18 cellular contexts compared by ENCODE assay signal in genomic region chr6:110315856-110316398, GRCh38. TPM values are rescaled to one million over a fixed set of nuclear protein-coding genes. Genes with fewer than 3 reads are reported as not detected.
DNase-seq lines count a peak whose midpoint lies in the region; ATAC-seq and TF ChIP-seq lines count a peak whose summit lies in the region.
"Had no signal": no experiment of that assay in that cellular context is flagged by ENCODE, and none has a peak within 500 bp of the region (broad histone marks: within the 10 kb centered on the region; RNA-seq: fewer than 3 reads in every experiment).

No MANE protein-coding gene starts in this region.

- H3K4me3 Mint-ChIP-seq in Caco-2 (ENCODE audit: unreplicated experiment) (no peak overlapping the region), MCF 10A (ENCODE audit: unreplicated experiment) (no peak overlapping the region)

- intact Hi-C loops in Caco-2 (cut with micrococcal nuclease; ENCODE audit: unreplicated experiment) = no loop called here
- intact Hi-C loops in mucosa of descending colon (cut with DNase I, micrococcal nuclease) = no loop called here
- intact Hi-C loops in MCF 10A (cut with micrococcal nuclease) = no loop called here
- intact Hi-C loops in breast epithelium (cut with DNase I; ENCODE audit: low total_unique reads) = no loop called here

- TF ChIP-seq POLR2A in breast epithelium (IDR thresholded peaks at IDR 0.05) = no peak

- DNase-seq in Caco-2 (peak; percentile 50 to 75), NCI-H146 treated with DMSO at 0.1 percent for 48 hours (lab: John Stamatoyannopoulos, UW; ENCODE audit: unreplicated experiment) (peak; percentile 72), amniotic epithelial cell (ENCODE audit: low read depth) (peak; percentile 49), mucosa of descending colon (no peak), MCF 10A (ENCODE audit: unreplicated experiment) (no peak), breast epithelium (ENCODE audit: low spot score in 2 of 2) (no peak)
- no peak for DNase-seq in stimulated activated CD4-positive, alpha-beta T cell treated with anti-CD3 and anti-CD28 coated beads, Interleukin-4, amount 100 ng/mL, for 4 hours
- DNase-seq: ACHN, AML-193, DMS 273 treated with DMSO at 0.1 percent for 48 hours, DND-41, KBM-7, MV-4-11, NCI-H1930, NCI-H526 treated with DMSO at 0.1 percent for 48 hours, RPMI8226, SHP77 treated with DMSO at 0.1 percent for 48 hours had no signal

- H3K36me3 ChIP-seq in Caco-2 (ENCODE audit: control insufficient read depth, insufficient read depth, low read length) (no peaks in the 10 kb centered on the region), mucosa of descending colon (ENCODE audit: low read depth) (no peaks in the 10 kb centered on the region), breast epithelium (no peaks in the 10 kb centered on the region)

- BruUV-seq in Caco-2 (replicated peaks; lab: Mats Ljungman, UMichigan) (no TSS peak), MCF 10A (replicated peaks; lab: Mats Ljungman, UMichigan) (no TSS peak)

- H3K4me3 ChIP-seq in Caco-2 (ENCODE audit: low read depth, low read length) = no peak overlapping the region
- no peak overlapping the region for H3K4me3 ChIP-seq in mucosa of descending colon
- H3K4me3 ChIP-seq in breast epithelium = no peak overlapping the region

- no peak overlapping the region for H3K27ac Mint-ChIP-seq in Caco-2 (ENCODE audit: unreplicated experiment)
- no peak overlapping the region for H3K27ac Mint-ChIP-seq in MCF 10A (ENCODE audit: low read depth, unreplicated experiment)

- H3K36me3 Mint-ChIP-seq in Caco-2 (ENCODE audit: insufficient read depth, unreplicated experiment) = no peaks in the 10 kb centered on the region
- no peaks in the 10 kb centered on the region for H3K36me3 Mint-ChIP-seq in MCF 10A (ENCODE audit: insufficient read depth, unreplicated experiment)

- TF ChIP-seq CTCF in Caco-2 (IDR thresholded peaks at IDR 0.05; ENCODE audit: insufficient read depth in 1 of 2, low read depth in 1 of 2, low read length in 1 of 2, severe bottlenecking in 1 of 2, unreplicated experiment in 1 of 2) (no peak), mucosa of descending colon (IDR thresholded peaks at IDR 0.05) (no peak), MCF 10A (IDR thresholded peaks at IDR 0.05; ENCODE audit: unreplicated experiment) (no peak), breast epithelium (IDR thresholded peaks at IDR 0.05) (no peak)

- H3K27me3 ChIP-seq in Caco-2 (replicated peaks; ENCODE audit: control insufficient read depth, insufficient read depth, low read length) (no peaks in the 10 kb centered on the region; the same call in 1 of the 2 replicates), breast epithelium (no peaks in the 10 kb centered on the region)

- POLR2A ChIA-PET in Caco-2 (lab: Charles Lee) (no interaction called here), MCF 10A (lab: Yijun Ruan, JAX) (no interaction called here)

- H3K27me3 Mint-ChIP-seq in Caco-2 (ENCODE audit: insufficient read depth, unreplicated experiment) (peaks cover 18% of the 10 kb centered on the region), MCF 10A (ENCODE audit: insufficient read depth, unreplicated experiment) (peaks cover 48% of the 10 kb centered on the region)

- H3K27ac ChIP-seq in breast epithelium = no peak overlapping the region
- H3K27ac ChIP-seq: C4-2B had no signal

- H3K4me1 ChIP-seq in Caco-2 (peaks cover 7% of the 10 kb centered on the region; the same call in 1 of the 2 replicates), mucosa of descending colon (ENCODE audit: low read depth) (no peaks in the 10 kb centered on the region), breast epithelium (no peaks in the 10 kb centered on the region)

- H3K4me1 Mint-ChIP-seq in Caco-2 (ENCODE audit: low read depth, unreplicated experiment) (peaks cover 7% of the 10 kb centered on the region), MCF 10A (ENCODE audit: insufficient read depth, unreplicated experiment) (no peaks in the 10 kb centered on the region)

- CTCF ChIA-PET in Caco-2 (lab: Charles Lee) (interaction anchor here (0.6 to 1.7 kb wide), 3 partner anchors 26 to 37 kb away, joined by 4 to 8 read pairs (median 5); no protein-coding TSS in a partner anchor), MCF 10A (lab: Yijun Ruan, JAX) (interaction anchor here (1.6 kb wide), 1 partner anchor 217 kb away, joined by 5 read pairs; no protein-coding TSS in a partner anchor)

- H3K9me3 Mint-ChIP-seq in Caco-2 (ENCODE audit: unreplicated experiment) (no peaks in the 10 kb centered on the region), MCF 10A (ENCODE audit: unreplicated experiment) (no peaks in the 10 kb centered on the region)

- H3K9me3 ChIP-seq in Caco-2 (no peaks in the 10 kb centered on the region), mucosa of descending colon (no peaks in the 10 kb centered on the region), breast epithelium (no peaks in the 10 kb centered on the region)

- peak; percentile 71 for ATAC-seq in mucosa of descending colon

RNA-seq across cellular contexts. Expression of gene METTL24, which starts 42.2 kb away (rescaled TPM):
- total RNA-seq in Caco-2 (2022) (0.28 TPM in 1 of 2 replicates, not detected in the other), mucosa of descending colon (10 to 100 TPM in 1 of 3 donors, 1 to 10 TPM in 1, under 1 TPM in 1; 0.43 to 23.5 (median 1.2) TPM), MCF 10A (2022) (not detected in 2 replicates), breast epithelium (1 to 10 TPM in 2 of 3 donors, under 1 TPM in 1; 0.96 to 6.6 (median 3.4) TPM)

Comparison
In these comparisons a context has a peak if more than half of its experiments do, and no peak if none do; other contexts are left out.
1. DNase-seq: peak in Caco-2 (2 of 2), NCI-H146 treated with DMSO at 0.1 percent for 48 hours (single experiment) and amniotic epithelial cell (single experiment); none in mucosa of descending colon (0 of 3), stimulated activated CD4-positive, alpha-beta T cell treated with anti-CD3 and anti-CD28 coated beads, Interleukin-4, amount 100 ng/mL, for 4 hours (0 of 2), MCF 10A (single experiment) and breast epithelium (0 of 2).